ENCODE assay signal across 16 cellular contexts in the genomic region with DNA sequence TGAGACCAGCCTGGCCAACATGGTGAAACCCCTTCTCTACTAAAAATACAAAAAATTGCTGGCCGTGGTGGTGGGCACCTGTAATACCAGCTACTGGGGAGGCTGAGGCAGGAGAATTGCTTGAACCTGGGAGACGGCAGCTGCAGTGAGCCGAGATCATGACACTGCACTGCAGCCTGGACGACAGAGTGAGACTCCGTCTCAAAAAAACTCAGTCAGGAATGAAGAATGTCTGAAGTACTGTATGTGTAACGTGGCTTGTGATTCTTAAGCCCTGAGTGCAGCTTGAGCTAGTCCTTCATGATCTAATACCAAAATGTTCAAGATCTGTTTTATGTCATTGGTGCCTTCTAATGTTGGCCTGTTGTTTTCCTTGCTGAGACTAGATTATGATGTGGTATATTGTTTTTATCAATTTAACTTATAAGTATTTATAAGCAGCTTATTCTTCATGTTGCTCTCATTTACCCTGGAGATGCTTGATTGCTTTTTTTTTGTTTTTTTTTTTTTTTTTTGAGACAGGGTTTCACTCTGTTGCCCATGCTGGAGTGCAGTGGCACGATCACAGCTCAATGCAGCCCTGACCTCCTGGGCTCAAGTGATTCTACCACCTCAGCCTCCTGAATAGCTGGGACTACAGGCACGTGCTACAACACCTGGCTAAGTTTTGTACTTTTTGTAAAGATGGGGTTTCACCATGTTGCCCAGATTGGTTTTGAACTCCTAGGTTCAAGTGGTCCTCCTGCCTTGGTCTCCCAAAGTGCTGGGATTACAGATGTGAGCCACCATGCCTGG. TPM values are rescaled to one million over a fixed set of nuclear protein-coding genes. Genes with fewer than 3 reads are reported as not detected.
"Had no signal": no experiment of that assay in that cellular context is flagged by ENCODE, and none has a peak within 500 bp of the region (broad histone marks: within the 10 kb centered on the region; RNA-seq: fewer than 3 reads in every experiment).

No MANE protein-coding gene starts in this region.

RNA-seq across cellular contexts. Expression of a gene that starts 25.4 kb away (rescaled TPM):
- total RNA-seq: hepatocyte; kidney epithelial cell; left ventricle myocardium inferior; lower leg skin; lung; mesothelial cell of epicardium; mononuclear cell; natural killer cell treated with Interleukin-12 subunit alpha and Interleukin-12 subunit beta and Interleukin-15 and Interleukin-18, amount 100 ng/mL, for 72 hours; neural crest cell; osteoblast; pancreas; sigmoid colon; spleen; temporal lobe; transverse colon; upper lobe of right lung had no signal
- polyA plus RNA-seq: pancreas had no signal
